Comparison of ENCODE assay signal across 1 cellular context in genomic region chr15:41258706-41259471, GRCh38.
TF ChIP-seq lines count a peak whose summit lies in the region.

No MANE protein-coding gene starts in this region.

TF ChIP-seq in HCT116, 20 proteins besides CTCF, POLR2A, EP300 and RAD21:
- no peak for TF ChIP-seq SRF (IDR thresholded peaks at IDR 0.05; ENCODE audit: low read depth)
- TF ChIP-seq MAX (IDR thresholded peaks at IDR 0.05) = no peak
- TF ChIP-seq ELF1 (IDR thresholded peaks at IDR 0.05; ENCODE audit: borderline replicate concordance, low read depth) = no peak
- TF ChIP-seq REST (IDR thresholded peaks at IDR 0.05; ENCODE audit: low read depth) = no peak
- no peak for TF ChIP-seq FOSL1 (IDR thresholded peaks at IDR 0.05; ENCODE audit: low read depth)
- TF ChIP-seq SIN3A (IDR thresholded peaks at IDR 0.05; ENCODE audit: low read depth) = no peak
- no peak for TF ChIP-seq ZBTB33 (IDR thresholded peaks at IDR 0.05; ENCODE audit: extremely low read depth, insufficient replicate concordance, low read length)
- TF ChIP-seq JUND (IDR thresholded peaks at IDR 0.05) = no peak
- no peak for TF ChIP-seq ATF3 (IDR thresholded peaks at IDR 0.05)
- TF ChIP-seq YY1 (IDR thresholded peaks at IDR 0.05; ENCODE audit: extremely low read depth, insufficient replicate concordance, low read depth, low read length) = no peak
- TF ChIP-seq EZH2phosphoT487 (IDR thresholded peaks at IDR 0.05; ENCODE audit: borderline replicate concordance) = no peak
- TF ChIP-seq SP1 (IDR thresholded peaks at IDR 0.05; ENCODE audit: low read depth) = no peak
- TF ChIP-seq EZH2 (IDR thresholded peaks at IDR 0.05) = no peak
TF ChIP-seq in HCT116: peak in this region for 0.
